In genomic region chr14:97878727-97879126, GRCh38 we compare ENCODE assay signal across 10 cellular contexts.
A peak's percentile ranks its signal among the peaks of the same experiment; 100 is the strongest.
DNase-seq lines count a peak whose midpoint lies in the region; ATAC-seq and TF ChIP-seq lines count a peak whose summit lies in the region.
"Had no signal": no experiment of that assay in that cellular context is flagged by ENCODE, and none has a peak within 500 bp of the region (broad histone marks: within the 10 kb centered on the region; RNA-seq: fewer than 3 reads in every experiment).

No MANE protein-coding gene starts in this region.

- H3K27me3 ChIP-seq in testis, result no peaks in the 10 kb centered on the region
- H3K27me3 ChIP-seq in H7 (ENCODE audit: control insufficient read depth, insufficient read depth, low read length), result no peaks in the 10 kb centered on the region

- H3K9me3 Mint-ChIP-seq in activated T-cell treated with anti-CD3 and anti-CD28 coated beads, Interleukin-2, amount 50 U/mL, for 24 hours, result no peaks in the 10 kb centered on the region
- H3K9me3 Mint-ChIP-seq in activated naive CD8-positive, alpha-beta T cell (ENCODE audit: low read depth), result no peaks in the 10 kb centered on the region

- H3K4me3 Mint-ChIP-seq in activated T-cell treated with anti-CD3 and anti-CD28 coated beads, Interleukin-2, amount 50 U/mL, for 24 hours, result no peak overlapping the region
- peak overlapping the region; percentile 33 for H3K4me3 Mint-ChIP-seq in activated naive CD8-positive, alpha-beta T cell

- no peaks in the 10 kb centered on the region for H3K4me1 ChIP-seq in testis

- no peaks in the 10 kb centered on the region for H3K36me3 Mint-ChIP-seq in activated T-cell treated with anti-CD3 and anti-CD28 coated beads, Interleukin-2, amount 50 U/mL, for 24 hours (ENCODE audit: low read depth)
- H3K36me3 Mint-ChIP-seq in activated naive CD8-positive, alpha-beta T cell, result peaks cover 4% of the 10 kb centered on the region

- TF ChIP-seq POLR2A in testis (IDR thresholded peaks at IDR 0.05), result no peak

- H3K27ac ChIP-seq in testis, result no peak overlapping the region

- ATAC-seq in left ventricle myocardium superior, result peak; percentile 95
- ATAC-seq in GM21529 (IDR thresholded peaks at IDR 0.05; ENCODE audit: unreplicated experiment), result no peak

- H3K36me3 ChIP-seq in testis (ENCODE audit: low read depth, missing control alignments) (no peaks in the 10 kb centered on the region), H7 (replicated peaks; ENCODE audit: control insufficient read depth, insufficient read depth, low read length) (no peaks in the 10 kb centered on the region)

- peak overlapping the region; percentile 55 for H3K27ac Mint-ChIP-seq in activated T-cell treated with anti-CD3 and anti-CD28 coated beads, Interleukin-2, amount 50 U/mL, for 24 hours
- peak overlapping the region; percentile 90 for H3K27ac Mint-ChIP-seq in activated naive CD8-positive, alpha-beta T cell

- no peaks in the 10 kb centered on the region for H3K27me3 Mint-ChIP-seq in activated T-cell treated with anti-CD3 and anti-CD28 coated beads, Interleukin-2, amount 50 U/mL, for 24 hours
- no peaks in the 10 kb centered on the region for H3K27me3 Mint-ChIP-seq in activated naive CD8-positive, alpha-beta T cell

- intact Hi-C loops in left ventricle myocardium superior (cut with micrococcal nuclease) (no loop called here), testis (cut with DNase I; ENCODE audit: low total_unique reads) (no loop called here)

- TF ChIP-seq CTCF in testis (IDR thresholded peaks at IDR 0.05), result no peak

- no peaks in the 10 kb centered on the region for H3K9me3 ChIP-seq in testis

- peaks cover 46% of the 10 kb centered on the region for H3K4me1 Mint-ChIP-seq in activated T-cell treated with anti-CD3 and anti-CD28 coated beads, Interleukin-2, amount 50 U/mL, for 24 hours (ENCODE audit: low read depth)
- H3K4me1 Mint-ChIP-seq in activated naive CD8-positive, alpha-beta T cell (ENCODE audit: low read depth), result peaks cover 61% of the 10 kb centered on the region

- H3K4me3 ChIP-seq in testis (no peak overlapping the region), H7 (ENCODE audit: insufficient read depth, low read depth, low read length) (no peak overlapping the region)

- no peak for DNase-seq in activated T-cell treated with anti-CD3 and anti-CD28 coated beads, Interleukin-2, amount 50 U/mL, for 24 hours
- DNase-seq in activated T-cell treated with anti-CD3 and anti-CD28 coated beads for 4 hours, result no peak
- no peak for DNase-seq in left ventricle myocardium superior
- peak; percentile 23 for DNase-seq in testis
- DNase-seq in NAMALWA (ENCODE audit: low spot score), result no peak
- no peak for DNase-seq in H7
- DNase-seq: activated CD4-positive, CD25-positive, alpha-beta regulatory T cell; posterior cingulate gyrus had no signal

- WGBS in testis, 2 donors, result 35 to 64% methylated on average over 5 of the region's 5 CpGs
